In the genomic region with DNA sequence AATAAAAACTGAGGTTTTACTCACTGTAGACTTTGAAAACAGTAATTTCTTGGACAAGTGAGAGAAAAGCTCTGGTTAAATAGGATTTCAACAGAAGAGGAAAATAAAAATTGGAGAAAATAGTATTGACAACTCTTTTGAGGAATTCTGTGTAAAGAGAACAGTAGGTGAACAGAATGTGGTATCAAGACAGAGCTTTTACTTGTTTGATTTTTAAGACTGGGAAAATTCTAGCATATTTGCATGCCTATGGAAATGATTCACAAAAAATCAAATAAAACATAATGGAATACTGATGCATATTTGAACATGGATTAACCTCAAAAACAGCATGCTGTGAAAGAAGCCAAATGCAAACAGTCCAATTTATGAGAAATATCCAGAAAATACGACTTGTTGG, we compare ENCODE assay signal across 27 cellular contexts.
"Had no signal": no experiment of that assay in that cellular context is flagged by ENCODE, and none has a peak within 500 bp of the region (broad histone marks: within the 10 kb centered on the region; RNA-seq: fewer than 3 reads in every experiment).

No MANE protein-coding gene starts in this region.

- ATAC-seq: naive thymus-derived CD4-positive, alpha-beta T cell; natural killer cell; pancreas; psoas muscle; right cardiac atrium; right lobe of liver; stimulated activated effector memory CD8-positive, alpha-beta T cell treated with anti-CD3 and anti-CD28 coated beads, Interleukin-12 subunit alpha, Interleukin-12 subunit beta, amount 100 ng/mL, for 72 hours; stimulated activated naive B cell treated with anti-CD40 and anti-IgM and Interleukin-4, amounts not matched to agents 10 μg/mL and 1 μg/mL and 100 μg/mL, for 72 hours had no signal

- H3K27ac Mint-ChIP-seq: naive thymus-derived CD4-positive, alpha-beta T cell; natural killer cell; nephron; progenitor cell of endocrine pancreas; stimulated activated effector memory CD8-positive, alpha-beta T cell treated with anti-CD3 and anti-CD28 coated beads, Interleukin-12 subunit alpha, Interleukin-12 subunit beta, amount 100 ng/mL, for 72 hours; stimulated activated naive B cell treated with anti-CD40 and anti-IgM and Interleukin-4, amounts not matched to agents 10 μg/mL and 1 μg/mL and 100 μg/mL, for 72 hours; stimulated activated naive CD8-positive, alpha-beta T cell treated with anti-CD3 and anti-CD28 coated beads, Interleukin-15, Interleukin-2, amounts not matched to agents 100 ng/mL and 50 ng/mL, for 24 hours had no signal

- H3K27me3 ChIP-seq: neutrophil, pancreas, right lobe of liver, sigmoid colon, stomach, thyroid gland, tibial nerve, upper lobe of left lung, vagina had no signal

- H3K36me3 Mint-ChIP-seq: naive thymus-derived CD4-positive, alpha-beta T cell; natural killer cell; stimulated activated effector memory CD8-positive, alpha-beta T cell treated with anti-CD3 and anti-CD28 coated beads, Interleukin-12 subunit alpha, Interleukin-12 subunit beta, amount 100 ng/mL, for 72 hours; stimulated activated naive B cell treated with anti-CD40 and anti-IgM and Interleukin-4, amounts not matched to agents 10 μg/mL and 1 μg/mL and 100 μg/mL, for 72 hours had no signal

- H3K4me3 Mint-ChIP-seq: naive thymus-derived CD4-positive, alpha-beta T cell; natural killer cell; nephron; stimulated activated effector memory CD8-positive, alpha-beta T cell treated with anti-CD3 and anti-CD28 coated beads, Interleukin-12 subunit alpha, Interleukin-12 subunit beta, amount 100 ng/mL, for 72 hours; stimulated activated naive B cell treated with anti-CD40 and anti-IgM and Interleukin-4, amounts not matched to agents 10 μg/mL and 1 μg/mL and 100 μg/mL, for 72 hours; stimulated activated naive CD8-positive, alpha-beta T cell treated with anti-CD3 and anti-CD28 coated beads, Interleukin-15, Interleukin-2, amounts not matched to agents 100 ng/mL and 50 ng/mL, for 24 hours had no signal

- H3K4me1 ChIP-seq: pancreas, psoas muscle, right lobe of liver, sigmoid colon, stomach, thyroid gland, tibial nerve, upper lobe of left lung, vagina had no signal

- DNase-seq: naive thymus-derived CD4-positive, alpha-beta T cell; natural killer cell; nucleus accumbens; pancreas; psoas muscle; right cardiac atrium; right lobe of liver; sigmoid colon; small intestine; stimulated activated CD4-positive, alpha-beta T cell treated with anti-CD3 and anti-CD28 coated beads, Interleukin-15, amount 100 ng/mL, for 24 hours; stimulated activated CD4-positive, alpha-beta T cell treated with anti-CD3 and anti-CD28 coated beads, Interleukin-2, amount 100 ng/mL, for 24 hours; stimulated activated CD4-positive, alpha-beta T cell treated with anti-CD3 and anti-CD28 coated beads, Interleukin-2, amount 100 ng/mL, for 48 hours; stimulated activated CD4-positive, alpha-beta T cell treated with anti-CD3 and anti-CD28 coated beads, Interleukin-4, amount 100 ng/mL, for 24 hours; stimulated activated naive B cell treated with anti-CD40 and anti-IgM and Interleukin-4, amounts not matched to agents 10 μg/mL and 1 μg/mL and 100 μg/mL, for 72 hours; stimulated activated naive CD4-positive, alpha-beta T cell treated with Interleukin-2 at 50 U/mL for 16 hours; stomach; thyroid gland; trophoblast cell; upper lobe of left lung had no signal

- H3K9me3 ChIP-seq: neutrophil, pancreas, psoas muscle, right lobe of liver, sigmoid colon, stomach, thoracic aorta, thyroid gland, tibial nerve, upper lobe of left lung, vagina had no signal

- H3K27ac ChIP-seq: neutrophil, pancreas, psoas muscle, right lobe of liver, sigmoid colon, stomach, thoracic aorta, thyroid gland, tibial nerve, upper lobe of left lung, vagina had no signal

- H3K27me3 Mint-ChIP-seq: naive thymus-derived CD4-positive, alpha-beta T cell; progenitor cell of endocrine pancreas; stimulated activated naive B cell treated with anti-CD40 and anti-IgM and Interleukin-4, amounts not matched to agents 10 μg/mL and 1 μg/mL and 100 μg/mL, for 72 hours; stimulated activated naive CD8-positive, alpha-beta T cell treated with anti-CD3 and anti-CD28 coated beads, Interleukin-15, Interleukin-2, amounts not matched to agents 100 ng/mL and 50 ng/mL, for 24 hours had no signal

- H3K4me1 Mint-ChIP-seq: naive thymus-derived CD4-positive, alpha-beta T cell; natural killer cell; nephron; stimulated activated effector memory CD8-positive, alpha-beta T cell treated with anti-CD3 and anti-CD28 coated beads, Interleukin-12 subunit alpha, Interleukin-12 subunit beta, amount 100 ng/mL, for 72 hours; stimulated activated naive B cell treated with anti-CD40 and anti-IgM and Interleukin-4, amounts not matched to agents 10 μg/mL and 1 μg/mL and 100 μg/mL, for 72 hours had no signal

- H3K36me3 ChIP-seq: neutrophil, pancreas, right lobe of liver, sigmoid colon, stomach, thoracic aorta, thyroid gland, tibial nerve, upper lobe of left lung, vagina had no signal

- H3K9me3 Mint-ChIP-seq: nephron; stimulated activated naive B cell treated with anti-CD40 and anti-IgM and Interleukin-4, amounts not matched to agents 10 μg/mL and 1 μg/mL and 100 μg/mL, for 72 hours had no signal

- H3K4me3 ChIP-seq: pancreas, psoas muscle, right lobe of liver, sigmoid colon, stomach, thoracic aorta, thyroid gland, tibial nerve, upper lobe of left lung, vagina had no signal
